ENCODE assay signal across 8 cellular contexts in genomic region chr1:21937034-21937371, GRCh38. TPM values are rescaled to one million over a fixed set of nuclear protein-coding genes. Genes with fewer than 3 reads are reported as not detected.
DNase-seq lines count a peak whose midpoint lies in the region; ATAC-seq and TF ChIP-seq lines count a peak whose summit lies in the region.

TSS of gene HSPG2 (minus strand) at chr1:21937310. CDS start at chr1:21937217, 93 bp downstream.

- intact Hi-C loops in CD4-positive, alpha-beta memory T cell (cut with micrococcal nuclease) = no loop called here
- intact Hi-C loops in OCI-LY7 (cut with micrococcal nuclease; ENCODE audit: unreplicated experiment) = no loop called here

- H3K9me2 ChIP-seq in OCI-LY7 (ENCODE audit: insufficient read depth, low read length) = no peaks in the 10 kb centered on the region

- H3K36me3 Mint-ChIP-seq in CD4-positive, alpha-beta memory T cell = no peaks in the 10 kb centered on the region
- no peaks in the 10 kb centered on the region for H3K36me3 Mint-ChIP-seq in nephron (ENCODE audit: low read depth)

- H3K79me2 ChIP-seq in OCI-LY7 (ENCODE audit: insufficient read depth, low read depth, low read length) = no peaks in the 10 kb centered on the region

- H3K27me3 ChIP-seq in CD4-positive, alpha-beta memory T cell (ENCODE audit: insufficient read depth, low read length) = no peaks in the 10 kb centered on the region

- TF ChIP-seq CTCF in OCI-LY7 (conservative IDR thresholded peaks at IDR 0.05; ENCODE audit: low read length) (no peak), nephron (IDR thresholded peaks at IDR 0.05; ENCODE audit: unreplicated experiment in 3 of 3) (no peak)

- H2AFZ ChIP-seq in OCI-LY7 (ENCODE audit: low read length) = peak within 1 kb of the TSS; percentile 27; the same call in 1 of the 2 replicates

- no peak for ATAC-seq in GM18511 (IDR thresholded peaks at IDR 0.05; ENCODE audit: unreplicated experiment)

- peaks cover 3 to 4% of the 10 kb centered on the region in 2 donors for H3K27me3 Mint-ChIP-seq in CD4-positive, alpha-beta memory T cell
- H3K27me3 Mint-ChIP-seq in nephron (ENCODE audit: low read depth) = peaks cover 3% of the 10 kb centered on the region

- no peaks in the 10 kb centered on the region for H3K9me3 Mint-ChIP-seq in CD4-positive, alpha-beta memory T cell
- no peaks in the 10 kb centered on the region for H3K9me3 Mint-ChIP-seq in nephron

- no peak for DNase-seq in CD4-positive, alpha-beta memory T cell
- DNase-seq in OCI-LY7 (ENCODE audit: low spot score) (no peak), epithelial cell of prostate (ENCODE audit: low read depth, low spot score) (no peak), iPS-NIHi11 (ENCODE audit: low spot score) (no peak), putamen (ENCODE audit: low spot score) (no peak), NCI-H1048 (lab: John Stamatoyannopoulos, UW) (no peak)

- peaks cover 12% of the 10 kb centered on the region for H3K4me1 ChIP-seq in CD4-positive, alpha-beta memory T cell (ENCODE audit: insufficient read depth, low read length)
- H3K4me1 ChIP-seq in OCI-LY7 (ENCODE audit: insufficient read depth, low read length, poor library complexity, severe bottlenecking) = peaks cover 5% of the 10 kb centered on the region

- CTCF ChIA-PET in CD4-positive, alpha-beta memory T cell (lab: Charles Lee; ENCODE audit: partially characterized antibody) = no interaction called here
- CTCF ChIA-PET in OCI-LY7 (lab: Charles Lee; ENCODE audit: unreplicated experiment) = no interaction called here

- H3K9me3 ChIP-seq in CD4-positive, alpha-beta memory T cell (ENCODE audit: control insufficient read depth in 1 of 2, low read length in 2 of 2) = no peaks in the 10 kb centered on the region
- H3K9me3 ChIP-seq in OCI-LY7 (ENCODE audit: low read length) = no peaks in the 10 kb centered on the region

- no peaks in the 10 kb centered on the region for H4K20me1 ChIP-seq in OCI-LY7 (ENCODE audit: insufficient read depth, low read length)

- peaks cover 6 to 26% (median 9%) of the 10 kb centered on the region in 4 donors for H3K4me1 Mint-ChIP-seq in CD4-positive, alpha-beta memory T cell
- H3K4me1 Mint-ChIP-seq in nephron = peaks cover 77% of the 10 kb centered on the region

- peak within 1 kb of the TSS in 1 of 2 donors; percentile 49 for H3K4me3 ChIP-seq in CD4-positive, alpha-beta memory T cell (ENCODE audit: low read length in 2 of 2)
- peak within 1 kb of the TSS; percentile 54 for H3K4me3 ChIP-seq in OCI-LY7 (ENCODE audit: low read depth, low read length, poor library complexity, severe bottlenecking)

- peak within 1 kb of the TSS; percentile 57 for H3K4me2 ChIP-seq in OCI-LY7 (ENCODE audit: low read length)

- H3K27ac Mint-ChIP-seq in CD4-positive, alpha-beta memory T cell = peak within 1 kb of the TSS in 6 of 7 donors; percentile 64 to 93 (median 84)
- peak within 1 kb of the TSS; percentile 88 to 96 (median 93) for H3K27ac Mint-ChIP-seq in nephron

- BruUV-seq in OCI-LY7 (replicated peaks; lab: Mats Ljungman, UMichigan) = no TSS peak

- H3K4me3 Mint-ChIP-seq in CD4-positive, alpha-beta memory T cell = peak within 1 kb of the TSS; percentile 84 to 97 (median 90)
- H3K4me3 Mint-ChIP-seq in nephron = peak within 1 kb of the TSS; percentile 84 to 92 (median 89)

- H3K36me3 ChIP-seq in CD4-positive, alpha-beta memory T cell (ENCODE audit: insufficient read depth, low read length) = no peaks in the 10 kb centered on the region
- no peaks in the 10 kb centered on the region for H3K36me3 ChIP-seq in OCI-LY7 (ENCODE audit: insufficient read depth, low read length)

- H3K27ac ChIP-seq in CD4-positive, alpha-beta memory T cell (ENCODE audit: low read depth, low read length) = no peak within 1 kb of the TSS
- H3K27ac ChIP-seq in OCI-LY7 (ENCODE audit: low read depth, low read length, poor library complexity, severe bottlenecking) (no peak within 1 kb of the TSS), epithelial cell of prostate (peak within 1 kb of the TSS; percentile 93)

- POLR2A ChIA-PET in CD4-positive, alpha-beta memory T cell (lab: Charles Lee; ENCODE audit: partially characterized antibody) = interaction anchor here (0.6 to 2.2 kb wide), 4 partner anchors 14 to 115 kb away, joined by 3 to 14 read pairs (median 3); partner anchors contain the start of gene CDC42
- POLR2A ChIA-PET in OCI-LY7 (lab: Charles Lee) = no interaction called here

RNA-seq across cellular contexts. Expression of gene HSPG2, which starts in this region (rescaled TPM):
- 1 to 10 TPM; 1.2 TPM for total RNA-seq in CD4-positive, alpha-beta memory T cell
- polyA plus RNA-seq in CD4-positive, alpha-beta memory T cell = not detected
- 1.2 and 1.6 TPM in 2 replicates for total RNA-seq in OCI-LY7 (2014; rRNA removed; shearing (Covaris generic))
- 3.5 and 4.7 TPM in 2 replicates for total RNA-seq in OCI-LY7 (2022)
